11 cellular contexts compared by ENCODE assay signal in the genomic region with DNA sequence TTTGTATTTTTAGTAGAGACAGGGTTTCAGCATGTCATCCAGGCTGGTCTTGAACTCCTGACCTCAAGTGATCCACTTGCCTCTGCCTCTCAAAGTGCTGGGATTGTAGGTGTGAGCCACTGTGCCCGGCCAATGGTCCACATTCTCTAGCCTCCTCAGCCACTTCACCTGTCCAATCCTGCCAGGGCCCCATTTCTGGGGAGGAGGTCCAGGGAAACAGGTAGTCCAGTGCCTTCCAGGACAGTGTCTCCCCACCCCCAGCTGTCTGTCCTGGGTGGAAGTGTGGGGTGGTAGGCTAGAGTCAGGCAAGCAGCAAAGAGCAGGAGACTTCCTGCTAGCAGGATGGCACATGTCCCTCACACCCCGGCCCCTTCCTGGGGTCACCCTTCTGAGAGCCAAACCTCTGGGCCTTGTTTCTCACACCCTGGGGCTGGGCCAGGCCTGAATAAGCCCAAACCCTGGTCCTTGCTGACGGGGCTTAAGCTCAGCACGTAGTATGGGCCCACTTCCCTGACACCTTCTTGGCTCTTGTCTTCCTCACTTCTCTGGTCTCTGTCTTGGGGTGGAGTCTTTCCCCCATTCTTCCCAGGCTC. TPM values are rescaled to one million over a fixed set of nuclear protein-coding genes. Genes with fewer than 3 reads are reported as not detected.
DNase-seq lines count a peak whose midpoint lies in the region; ATAC-seq, FAIRE-seq and TF ChIP-seq lines count a peak whose summit lies in the region.
"Had no signal": no experiment of that assay in that cellular context is flagged by ENCODE, and none has a peak within 500 bp of the region (broad histone marks: within the 10 kb centered on the region; RNA-seq: fewer than 3 reads in every experiment).

No MANE protein-coding gene starts in this region.

- H3K9me3 ChIP-seq in astrocyte (ENCODE audit: insufficient read depth, low read depth, low read length) (no peaks in the 10 kb centered on the region), lung (ENCODE audit: control insufficient read depth in 2 of 2, insufficient read depth in 1 of 2, low read length in 1 of 2) (no peaks in the 10 kb centered on the region)

- H3K36me3 Mint-ChIP-seq in activated T-cell treated with anti-CD3 and anti-CD28 coated beads, Interleukin-2, amount 50 U/mL, for 24 hours (ENCODE audit: low read depth): peaks cover 51% of the 10 kb centered on the region
- peaks cover 19% of the 10 kb centered on the region for H3K36me3 Mint-ChIP-seq in activated T-cell treated with anti-CD3 and anti-CD28 coated beads, Interleukin-2, amount 50 U/mL, for 4 hours (ENCODE audit: insufficient read depth)
- H3K36me3 Mint-ChIP-seq in astrocyte (ENCODE audit: low read depth, unreplicated experiment) (peaks cover 20% of the 10 kb centered on the region), type B pancreatic cell (peaks cover 2% of the 10 kb centered on the region)
- H3K36me3 Mint-ChIP-seq: IgD-negative memory B cell had no signal

- ATAC-seq in activated T-cell treated with anti-CD3 and anti-CD28 coated beads, Interleukin-2, amount 50 U/mL, for 4 hours: no peak
- ATAC-seq in lung (ENCODE audit: insufficient read depth, low FRiP score) (no peak), omental fat pad (ENCODE audit: low FRiP score) (no peak)

- no peak for FAIRE-seq in astrocyte (lab: Jason Lieb, UNC)

- TF ChIP-seq CTCF in astrocyte (IDR thresholded peaks at IDR 0.05; ENCODE audit: insufficient read depth, low read depth, low read length): no peak
- TF ChIP-seq CTCF in lung (IDR thresholded peaks at IDR 0.05; ENCODE audit: control extremely low read depth, extremely low read depth): no peak
- no peak for TF ChIP-seq CTCF in type B pancreatic cell (conservative IDR thresholded peaks at IDR 0.05)
- no peak for TF ChIP-seq CTCF in omental fat pad (IDR thresholded peaks at IDR 0.05)

- H3K79me2 ChIP-seq in astrocyte (ENCODE audit: insufficient read depth, low read length): peaks cover 67% of the 10 kb centered on the region

- H3K27ac Mint-ChIP-seq in activated T-cell treated with anti-CD3 and anti-CD28 coated beads, Interleukin-2, amount 50 U/mL, for 24 hours: peak overlapping the region; percentile 92
- peak overlapping the region; percentile 97 for H3K27ac Mint-ChIP-seq in astrocyte (ENCODE audit: unreplicated experiment)
- H3K27ac Mint-ChIP-seq in type B pancreatic cell: peak overlapping the region; percentile 97

- H3K36me3 ChIP-seq in astrocyte (ENCODE audit: insufficient read depth, low read length): peaks cover 22% of the 10 kb centered on the region
- H3K36me3 ChIP-seq in lung (ENCODE audit: control insufficient read depth in 2 of 2, insufficient read depth in 2 of 2, low read length in 2 of 2): peaks cover 0 to 16% of the 10 kb centered on the region in 2 donors

- no peaks in the 10 kb centered on the region for H3K9me3 Mint-ChIP-seq in activated T-cell treated with anti-CD3 and anti-CD28 coated beads, Interleukin-2, amount 50 U/mL, for 24 hours
- H3K9me3 Mint-ChIP-seq in activated T-cell treated with anti-CD3 and anti-CD28 coated beads, Interleukin-2, amount 50 U/mL, for 4 hours: no peaks in the 10 kb centered on the region
- H3K9me3 Mint-ChIP-seq in astrocyte (ENCODE audit: unreplicated experiment) (no peaks in the 10 kb centered on the region), type B pancreatic cell (no peaks in the 10 kb centered on the region)
- H3K9me3 Mint-ChIP-seq: IgD-negative memory B cell had no signal

- H3K9ac ChIP-seq in astrocyte (ENCODE audit: low read length): no peak overlapping the region

- no peaks in the 10 kb centered on the region for H3K27me3 ChIP-seq in astrocyte (ENCODE audit: insufficient read depth, low read length)
- H3K27me3 ChIP-seq in lung (ENCODE audit: control insufficient read depth, insufficient read depth): no peaks in the 10 kb centered on the region

- H3K4me3 Mint-ChIP-seq in activated T-cell treated with anti-CD3 and anti-CD28 coated beads, Interleukin-2, amount 50 U/mL, for 24 hours: no peak overlapping the region
- no peak overlapping the region for H3K4me3 Mint-ChIP-seq in activated T-cell treated with anti-CD3 and anti-CD28 coated beads, Interleukin-2, amount 50 U/mL, for 4 hours
- H3K4me3 Mint-ChIP-seq in astrocyte (ENCODE audit: unreplicated experiment): no peak overlapping the region
- no peak overlapping the region for H3K4me3 Mint-ChIP-seq in type B pancreatic cell
- H3K4me3 Mint-ChIP-seq: IgD-negative memory B cell had no signal

- no peak for DNase-seq in activated T-cell treated with anti-CD3 and anti-CD28 coated beads, Interleukin-2, amount 50 U/mL, for 24 hours
- no peak for DNase-seq in activated T-cell treated with anti-CD3 and anti-CD28 coated beads, Interleukin-2, amount 50 U/mL, for 4 hours
- DNase-seq in astrocyte (ENCODE audit: low read depth) (no peak), lung (ENCODE audit: low spot score) (no peak), type B pancreatic cell (ENCODE audit: extremely low spot score, unreplicated experiment) (no peak), omental fat pad (ENCODE audit: low spot score) (no peak), NCI-H345 (lab: John Stamatoyannopoulos, UW) (no peak), D341Med (ENCODE audit: low spot score) (no peak)
- DNase-seq: activated T-cell treated with anti-CD3 and anti-CD28 coated beads for 4 hours, NCI-H2171 had no signal

- WGBS in lung, 2 donors: 52 to 54% methylated on average over 4 of the region's 4 CpGs

- peaks cover 44% of the 10 kb centered on the region for H3K4me1 Mint-ChIP-seq in activated T-cell treated with anti-CD3 and anti-CD28 coated beads, Interleukin-2, amount 50 U/mL, for 24 hours (ENCODE audit: low read depth)
- peaks cover 33% of the 10 kb centered on the region for H3K4me1 Mint-ChIP-seq in activated T-cell treated with anti-CD3 and anti-CD28 coated beads, Interleukin-2, amount 50 U/mL, for 4 hours (ENCODE audit: low read depth)
- peaks cover 41% of the 10 kb centered on the region for H3K4me1 Mint-ChIP-seq in astrocyte (ENCODE audit: low read depth, unreplicated experiment)
- H3K4me1 Mint-ChIP-seq in type B pancreatic cell (ENCODE audit: unreplicated experiment): peaks cover 9% of the 10 kb centered on the region

- H3K4me1 ChIP-seq in astrocyte (ENCODE audit: insufficient read depth, low read length) (peaks cover 50% of the 10 kb centered on the region), lung (ENCODE audit: control insufficient read depth in 2 of 2, insufficient read depth in 2 of 2, low read length in 2 of 2) (peaks cover 15 to 48% of the 10 kb centered on the region in 2 donors)

- peak overlapping the region; percentile 91 for H3K27ac ChIP-seq in astrocyte (ENCODE audit: low read depth, low read length)
- H3K27ac ChIP-seq in lung (ENCODE audit: low read depth in 1 of 2, low read length in 1 of 2): peak overlapping the region; percentile 83 to 87

- no peaks in the 10 kb centered on the region for H3K27me3 Mint-ChIP-seq in activated T-cell treated with anti-CD3 and anti-CD28 coated beads, Interleukin-2, amount 50 U/mL, for 24 hours
- no peaks in the 10 kb centered on the region for H3K27me3 Mint-ChIP-seq in activated T-cell treated with anti-CD3 and anti-CD28 coated beads, Interleukin-2, amount 50 U/mL, for 4 hours (ENCODE audit: low read depth)
- H3K27me3 Mint-ChIP-seq in astrocyte (ENCODE audit: low read depth, unreplicated experiment) (no peaks in the 10 kb centered on the region), type B pancreatic cell (no peaks in the 10 kb centered on the region)
- H3K27me3 Mint-ChIP-seq: IgD-negative memory B cell had no signal

- no peak overlapping the region for H3K4me3 ChIP-seq in astrocyte (ENCODE audit: insufficient read depth, low read depth, low read length)
- H3K4me3 ChIP-seq in lung: no peak overlapping the region

- no peak overlapping the region for H2AFZ ChIP-seq in astrocyte (ENCODE audit: low read depth, low read length)

- H4K20me1 ChIP-seq in astrocyte (ENCODE audit: insufficient read depth, low read length): no peaks in the 10 kb centered on the region

- H3K4me2 ChIP-seq in astrocyte (ENCODE audit: low read length): peak overlapping the region; percentile 71

RNA-seq across cellular contexts. Expression of gene FHOD1, which starts 5.0 kb away (rescaled TPM):
- total RNA-seq in activated T-cell treated with anti-CD3 and anti-CD28 coated beads, Interleukin-2, amount 50 U/mL, for 4 hours: 10 to 100 TPM; 64.0 to 86.6 (median 70.3) TPM
- total RNA-seq in astrocyte: 38.1 and 40.5 TPM in 2 replicates
- total RNA-seq in lung: 100 to 1,000 TPM in 1 of 2 donors, 10 to 100 TPM in 1; 51.3 to 129 TPM
- polyA plus RNA-seq in lung: 10 to 100 TPM; 64.1 to 67.0 TPM
- total RNA-seq in type B pancreatic cell (ENCODE audit: low replicate concordance): 15.2 and 34.7 TPM in 2 replicates
- 10 to 100 TPM; 15.1 to 53.3 (median 32.5) TPM for total RNA-seq in omental fat pad

RNA-seq across cellular contexts. Expression of gene SLC9A5, which starts 6.5 kb away (rescaled TPM):
- total RNA-seq in activated T-cell treated with anti-CD3 and anti-CD28 coated beads, Interleukin-2, amount 50 U/mL, for 4 hours: 1 to 10 TPM; 3.2 to 4.0 (median 3.6) TPM
- total RNA-seq in astrocyte (2.4 and 2.5 TPM in 2 replicates), lung (1 to 10 TPM; 4.2 to 5.9 TPM), type B pancreatic cell (ENCODE audit: low replicate concordance) (1.0 and 4.4 TPM in 2 replicates), omental fat pad (1 to 10 TPM in 1 of 4 donors, under 1 TPM in 3; 0.37 to 1.2 (median 0.72) TPM)
- polyA plus RNA-seq in lung: 1 to 10 TPM; 1.2 to 2.4 TPM

RNA-seq across cellular contexts. Expression of gene TMEM208, which starts 15.3 kb away (rescaled TPM):
- 100 to 1,000 TPM; 109 to 130 (median 124) TPM for total RNA-seq in activated T-cell treated with anti-CD3 and anti-CD28 coated beads, Interleukin-2, amount 50 U/mL, for 4 hours
- total RNA-seq in astrocyte (47.5 and 51.6 TPM in 2 replicates), lung (10 to 100 TPM; 22.1 to 59.0 TPM), type B pancreatic cell (ENCODE audit: low replicate concordance) (49.2 and 64.4 TPM in 2 replicates), omental fat pad (10 to 100 TPM; 33.0 to 45.4 (median 40.8) TPM)
- 100 to 1,000 TPM; 128 to 196 TPM for polyA plus RNA-seq in lung

RNA-seq across cellular contexts. Expression of gene PLEKHG4, which starts 37.1 kb away (rescaled TPM):
- total RNA-seq in activated T-cell treated with anti-CD3 and anti-CD28 coated beads, Interleukin-2, amount 50 U/mL, for 4 hours: 10 to 100 TPM; 30.0 to 41.6 (median 37.0) TPM
- total RNA-seq in astrocyte: 1.8 and 2.4 TPM in 2 replicates
- 10 to 100 TPM; 14.6 to 26.9 TPM for total RNA-seq in lung
- polyA plus RNA-seq in lung: 10 to 100 TPM in 1 of 2 donors, 1 to 10 TPM in 1; 9.0 to 19.5 TPM
- 2.9 and 3.8 TPM in 2 replicates for total RNA-seq in type B pancreatic cell (ENCODE audit: low replicate concordance)
- 10 to 100 TPM in 3 of 4 donors, 1 to 10 TPM in 1; 5.8 to 19.9 (median 12.4) TPM for total RNA-seq in omental fat pad

RNA-seq across cellular contexts. Expression of gene ELMO3, which starts 43.3 kb away (rescaled TPM):
- 1 to 10 TPM; 5.1 to 5.9 (median 5.3) TPM for total RNA-seq in activated T-cell treated with anti-CD3 and anti-CD28 coated beads, Interleukin-2, amount 50 U/mL, for 4 hours
- total RNA-seq in astrocyte (1.2 and 1.4 TPM in 2 replicates), lung (10 to 100 TPM in 1 of 2 donors, 1 to 10 TPM in 1; 6.5 to 22.5 TPM), type B pancreatic cell (ENCODE audit: low replicate concordance) (9.6 and 19.8 TPM in 2 replicates), omental fat pad (1 to 10 TPM; 1.9 to 4.2 (median 3.1) TPM)
- 10 to 100 TPM; 13.3 to 17.7 TPM for polyA plus RNA-seq in lung
